Comparison of ENCODE assay signal across 18 cellular contexts in genomic region chr3:123375014-123375940, GRCh38.
DNase-seq lines count a peak whose midpoint lies in the region; ATAC-seq and TF ChIP-seq lines count a peak whose summit lies in the region.
"Had no signal": no experiment of that assay in that cellular context is flagged by ENCODE, and none has a peak within 500 bp of the region (broad histone marks: within the 10 kb centered on the region; RNA-seq: fewer than 3 reads in every experiment).

No MANE protein-coding gene starts in this region.

- peak overlapping the region; percentile 68 to 91 (median 82) for H3K27ac ChIP-seq in sigmoid colon
- no peak overlapping the region for H3K27ac ChIP-seq in substantia nigra (ENCODE audit: low read depth, low read length, poor library complexity, severe bottlenecking)
- H3K27ac ChIP-seq: epithelial cell of prostate, SJSA1 had no signal

- H3K36me3 ChIP-seq in sigmoid colon = no peaks in the 10 kb centered on the region
- H3K36me3 ChIP-seq: pancreas, SJSA1 had no signal

- TF ChIP-seq POLR2A in sigmoid colon (IDR thresholded peaks at IDR 0.05) = no peak

- H3K27me3 ChIP-seq in sigmoid colon = no peaks in the 10 kb centered on the region
- H3K27me3 ChIP-seq: pancreas, SJSA1 had no signal

- H3K36me3 Mint-ChIP-seq in HFFc6 (ENCODE audit: low read depth) (no peaks in the 10 kb centered on the region), WTC11 (no peaks in the 10 kb centered on the region)
- H3K36me3 Mint-ChIP-seq: activated naive CD4-positive, alpha-beta T cell treated with anti-CD3 and anti-CD28 coated beads, Interleukin-2, amount 50 U/mL, for 24 hours had no signal

- TF ChIP-seq CTCF in HFFc6 (IDR thresholded peaks at IDR 0.05) (0 out of 2 replicates have a peak, but pooled peaks have one; percentile 18), WTC11 (IDR thresholded peaks at IDR 0.05) (no peak), sigmoid colon (IDR thresholded peaks at IDR 0.05) (no peak)

- no peak overlapping the region for H3K27ac Mint-ChIP-seq in HFFc6
- H3K27ac Mint-ChIP-seq in WTC11 = no peak overlapping the region
- H3K27ac Mint-ChIP-seq: activated naive CD4-positive, alpha-beta T cell treated with anti-CD3 and anti-CD28 coated beads, Interleukin-2, amount 50 U/mL, for 24 hours had no signal

- H3K4me3 ChIP-seq in sigmoid colon = no peak overlapping the region
- H3K4me3 ChIP-seq: lung, pancreas, SJSA1 had no signal

- TF ChIP-seq EP300 in sigmoid colon (IDR thresholded peaks at IDR 0.05) = peak; percentile 22 to 84 (median 74)

- intact Hi-C loops in left cardiac atrium (cut with DNase I) = no loop called here
- intact Hi-C loops in sigmoid colon (cut with DNase I) = no loop called here

- peaks cover 0 to 94% (median 88%) of the 10 kb centered on the region in 4 donors for H3K4me1 ChIP-seq in sigmoid colon
- H3K4me1 ChIP-seq: pancreas, SJSA1 had no signal

- H3K4me1 Mint-ChIP-seq in HFFc6 (ENCODE audit: low read depth) = no peaks in the 10 kb centered on the region
- no peaks in the 10 kb centered on the region for H3K4me1 Mint-ChIP-seq in WTC11
- H3K4me1 Mint-ChIP-seq: activated naive CD4-positive, alpha-beta T cell treated with anti-CD3 and anti-CD28 coated beads, Interleukin-2, amount 50 U/mL, for 24 hours had no signal

- DNase-seq in HFFc6 (no peak), WTC11 (ENCODE audit: low spot score) (peak; percentile 46), left cardiac atrium (no peak), sigmoid colon (peak; percentile 70), HuH-7.5 (ENCODE audit: low spot score) (no peak), COLO668 (lab: John Stamatoyannopoulos, UW; ENCODE audit: unreplicated experiment) (no peak), substantia nigra (lab: John Stamatoyannopoulos, UW) (no peak)
- DNase-seq: cerebellar nuclear complex; DND-41; KBM-7; NK-92 treated with Interleukin-12 subunit alpha and Interleukin-12 subunit beta, amount 100 ng/mL, for 24 hours; pancreas; stimulated activated CD8-positive, alpha-beta memory T cell treated with anti-CD3 and anti-CD28 coated beads, Interleukin-4, amount 100 ng/mL, for 48 hours had no signal

- ATAC-seq in WTC11 = peak; percentile 66
- peak; percentile 9 to 28 for ATAC-seq in left cardiac atrium
- no peak for ATAC-seq in GM18870 (IDR thresholded peaks at IDR 0.05; ENCODE audit: unreplicated experiment)

- 83 to 93% methylated on average over 13 of the region's 13 CpGs for WGBS in sigmoid colon, 2 donors

- no peaks in the 10 kb centered on the region for H3K9me3 Mint-ChIP-seq in HFFc6
- H3K9me3 Mint-ChIP-seq in WTC11 = no peaks in the 10 kb centered on the region
- H3K9me3 Mint-ChIP-seq: activated naive CD4-positive, alpha-beta T cell treated with anti-CD3 and anti-CD28 coated beads, Interleukin-2, amount 50 U/mL, for 24 hours had no signal

- H3K4me3 Mint-ChIP-seq in HFFc6 = no peak overlapping the region
- H3K4me3 Mint-ChIP-seq in WTC11 = no peak overlapping the region
- H3K4me3 Mint-ChIP-seq: activated naive CD4-positive, alpha-beta T cell treated with anti-CD3 and anti-CD28 coated beads, Interleukin-2, amount 50 U/mL, for 24 hours had no signal

- H3K27me3 Mint-ChIP-seq in HFFc6 (ENCODE audit: insufficient read depth) = peaks cover 47% of the 10 kb centered on the region
- no peaks in the 10 kb centered on the region for H3K27me3 Mint-ChIP-seq in WTC11 (ENCODE audit: low read depth)

- H3K9me3 ChIP-seq in sigmoid colon = no peaks in the 10 kb centered on the region
- H3K9me3 ChIP-seq: pancreas, SJSA1 had no signal

- CTCF ChIA-PET in WTC11 (lab: Charles Lee) = interaction anchor here (0.5 to 2.7 kb wide), 20 partner anchors 9 to 348 kb away, joined by 3 to 32 read pairs (median 5); partner anchors contain the start of genes ADCY5 and SEMA5B

- POLR2A ChIA-PET in WTC11 (lab: Charles Lee) = interaction anchor here (1.2 kb wide), 1 partner anchor 22 kb away, joined by 3 read pairs; no protein-coding TSS in a partner anchor

TF ChIP-seq in WTC11, 78 proteins besides CTCF, POLR2A, EP300 and RAD21 (continues in another document):
- no peak for TF ChIP-seq ZNF121 (CRISPR knock-in tag; IDR thresholded peaks at IDR 0.05)
- TF ChIP-seq ATF1 (CRISPR knock-in tag; IDR thresholded peaks at IDR 0.05) = no peak
- TF ChIP-seq CREM (CRISPR knock-in tag; IDR thresholded peaks at IDR 0.05) = no peak
- no peak for TF ChIP-seq ERG (CRISPR knock-in tag; IDR thresholded peaks at IDR 0.05)
- no peak for TF ChIP-seq JUN (CRISPR knock-in tag; IDR thresholded peaks at IDR 0.05)
- no peak for TF ChIP-seq HMGXB4 (CRISPR knock-in tag; IDR thresholded peaks at IDR 0.05)
- no peak for TF ChIP-seq ZBTB43 (CRISPR knock-in tag; IDR thresholded peaks at IDR 0.05)
- no peak for TF ChIP-seq CREB1 (CRISPR knock-in tag; IDR thresholded peaks at IDR 0.05)
- TF ChIP-seq MXD4 (CRISPR knock-in tag; IDR thresholded peaks at IDR 0.05; ENCODE audit: borderline replicate concordance) = no peak
- TF ChIP-seq OVOL2 (CRISPR knock-in tag; IDR thresholded peaks at IDR 0.05; ENCODE audit: borderline replicate concordance) = no peak
- no peak for TF ChIP-seq USF1 (CRISPR knock-in tag; IDR thresholded peaks at IDR 0.05)
- TF ChIP-seq NFATC4 (CRISPR knock-in tag; IDR thresholded peaks at IDR 0.05) = no peak
- no peak for TF ChIP-seq TEAD1 (CRISPR knock-in tag; IDR thresholded peaks at IDR 0.05)
- TF ChIP-seq TP53 (CRISPR knock-in tag; IDR thresholded peaks at IDR 0.05) = no peak
- TF ChIP-seq EMX1 (CRISPR knock-in tag; IDR thresholded peaks at IDR 0.05) = no peak
- TF ChIP-seq PRDM15 (CRISPR knock-in tag; IDR thresholded peaks at IDR 0.05) = no peak

Comparison
In these comparisons a context has a peak if more than half of its experiments do, and no peak if none do; other contexts are left out.
1. DNase-seq: peak in WTC11 (single experiment) and sigmoid colon (single experiment); none in HFFc6 (single experiment), left cardiac atrium (single experiment), HuH-7.5 (single experiment), COLO668 (single experiment) and substantia nigra (0 of 49).